ENCODE assay signal across 8 cellular contexts in genomic region chr1:19468397-19468956, GRCh38. TPM values are rescaled to one million over a fixed set of nuclear protein-coding genes. Genes with fewer than 3 reads are reported as not detected.
DNase-seq lines count a peak whose midpoint lies in the region; ATAC-seq, FAIRE-seq and TF ChIP-seq lines count a peak whose summit lies in the region.

No MANE protein-coding gene starts in this region.

- CTCF ChIA-PET in activated CD8-positive, alpha-beta T cell treated with anti-CD3 and anti-CD28 coated beads for 36 hours (lab: Charles Lee): interaction anchor here (1.1 to 3.0 kb wide), 7 partner anchors 9 to 237 kb away, joined by 3 to 13 read pairs (median 4); no protein-coding TSS in a partner anchor

- intact Hi-C loops in activated CD8-positive, alpha-beta T cell treated with anti-CD3 and anti-CD28 coated beads for 36 hours (cut with micrococcal nuclease): no loop called here
- intact Hi-C loops in esophagus squamous epithelium (cut with DNase I): no loop called here
- intact Hi-C loops in posterior cingulate gyrus (cut with DNase I): no loop called here

- peak overlapping the region; percentile 59 for H3K4me3 Mint-ChIP-seq in activated CD8-positive, alpha-beta T cell treated with anti-CD3 and anti-CD28 coated beads for 36 hours

- no peaks in the 10 kb centered on the region for H3K27me3 Mint-ChIP-seq in activated CD8-positive, alpha-beta T cell treated with anti-CD3 and anti-CD28 coated beads for 36 hours

- H3K9me3 Mint-ChIP-seq in activated CD8-positive, alpha-beta T cell treated with anti-CD3 and anti-CD28 coated beads for 36 hours: no peaks in the 10 kb centered on the region

- H3K27ac Mint-ChIP-seq in activated CD8-positive, alpha-beta T cell treated with anti-CD3 and anti-CD28 coated beads for 36 hours: peak overlapping the region; percentile 94

- peaks cover 88% of the 10 kb centered on the region for H3K4me1 Mint-ChIP-seq in activated CD8-positive, alpha-beta T cell treated with anti-CD3 and anti-CD28 coated beads for 36 hours (ENCODE audit: low read depth)

- 46 to 51% methylated on average over 13 to 14 of the region's 15 CpGs for WGBS in esophagus squamous epithelium, 2 donors

- peaks cover 0 to 30% (median 0%) of the 10 kb centered on the region in 3 donors for H3K36me3 ChIP-seq in esophagus squamous epithelium
- H3K36me3 ChIP-seq in skeletal muscle satellite cell (ENCODE audit: insufficient read depth, low read length): peaks cover 20% of the 10 kb centered on the region

- peak in 2 of 4 donors; percentile 20 to 30 for TF ChIP-seq POLR2A in esophagus squamous epithelium (IDR thresholded peaks at IDR 0.05)

- H3K4me3 ChIP-seq in esophagus squamous epithelium (peak overlapping the region in 1 of 4 donors; percentile 32), skeletal muscle satellite cell (ENCODE audit: low read length) (no peak overlapping the region)

- peaks cover 35 to 98% (median 70%) of the 10 kb centered on the region in 3 donors for H3K4me1 ChIP-seq in esophagus squamous epithelium
- H3K4me1 ChIP-seq in skeletal muscle satellite cell (ENCODE audit: control insufficient read depth, insufficient read depth, low read length): peaks cover 28% of the 10 kb centered on the region

- peak overlapping the region; percentile 46 for H3K4me2 ChIP-seq in skeletal muscle satellite cell (ENCODE audit: low read length)

- H3K27me3 ChIP-seq in esophagus squamous epithelium (no peaks in the 10 kb centered on the region), skeletal muscle satellite cell (ENCODE audit: control insufficient read depth, insufficient read depth, low read length) (no peaks in the 10 kb centered on the region)

- H3K9ac ChIP-seq in skeletal muscle satellite cell (ENCODE audit: low read depth, low read length): no peak overlapping the region

- ATAC-seq in activated CD8-positive, alpha-beta T cell treated with anti-CD3 and anti-CD28 coated beads for 36 hours: peak; percentile 84
- no peak for ATAC-seq in GM18868 (IDR thresholded peaks at IDR 0.05; ENCODE audit: unreplicated experiment)

- H3K27ac ChIP-seq in esophagus squamous epithelium: peak overlapping the region; percentile 85 to 92 (median 90)

- no peak for TF ChIP-seq CTCF in activated CD8-positive, alpha-beta T cell treated with anti-CD3 and anti-CD28 coated beads for 36 hours (IDR thresholded peaks at IDR 0.05)
- no peak for TF ChIP-seq CTCF in esophagus squamous epithelium (IDR thresholded peaks at IDR 0.05)

- peaks cover 51% of the 10 kb centered on the region for H3K36me3 Mint-ChIP-seq in activated CD8-positive, alpha-beta T cell treated with anti-CD3 and anti-CD28 coated beads for 36 hours (ENCODE audit: low read depth)

- POLR2A ChIA-PET in activated CD8-positive, alpha-beta T cell treated with anti-CD3 and anti-CD28 coated beads for 36 hours (lab: Charles Lee): interaction anchor here (1.1 to 15.0 kb wide), 6 partner anchors 8 to 129 kb away, joined by 3 to 213 read pairs (median 4); partner anchors contain the start of gene CAPZB

- no peaks in the 10 kb centered on the region for H3K9me3 ChIP-seq in esophagus squamous epithelium
- H3K9me3 ChIP-seq in skeletal muscle satellite cell (replicated peaks; ENCODE audit: low read length): no peaks in the 10 kb centered on the region

- DNase-seq in GM19239 (ENCODE audit: insufficient read length, low spot score): no peak
- peak; percentile 82 for DNase-seq in HT-29 (ENCODE audit: low spot score)
- peak; percentile 85 for DNase-seq in activated CD8-positive, alpha-beta T cell treated with anti-CD3 and anti-CD28 coated beads for 36 hours
- DNase-seq in esophagus squamous epithelium (lab: John Stamatoyannopoulos, UW): no peak
- no peak for DNase-seq in posterior cingulate gyrus
- DNase-seq in COLO829 (ENCODE audit: low spot score): no peak

- FAIRE-seq in GM19239 (lab: Jason Lieb, UNC): peak; percentile 91

RNA-seq across cellular contexts. Expression of gene CAPZB, which starts 16.9 kb away (rescaled TPM):
- total RNA-seq in HT-29 (2014; rRNA removed; shearing (Covaris generic)): 71.9 and 87.3 TPM in 2 replicates
- 100 to 1,000 TPM; 335 to 340 TPM for total RNA-seq in activated CD8-positive, alpha-beta T cell treated with anti-CD3 and anti-CD28 coated beads for 36 hours
- total RNA-seq in esophagus squamous epithelium: 100 to 1,000 TPM in 3 of 4 donors, 10 to 100 TPM in 1; 89.4 to 146 (median 126) TPM
- total RNA-seq in skeletal muscle satellite cell (2012; rRNA removed): 166 and 196 TPM in 2 replicates

Comparison
In these comparisons a context has a peak if more than half of its experiments do, and no peak if none do; other contexts are left out.
1. DNase-seq: peak in HT-29 (single experiment) and activated CD8-positive, alpha-beta T cell treated with anti-CD3 and anti-CD28 coated beads for 36 hours (single experiment); none in GM19239 (single experiment), esophagus squamous epithelium (single experiment), posterior cingulate gyrus (0 of 10) and COLO829 (single experiment).